34 cellular contexts compared by ENCODE assay signal in the genomic region with DNA sequence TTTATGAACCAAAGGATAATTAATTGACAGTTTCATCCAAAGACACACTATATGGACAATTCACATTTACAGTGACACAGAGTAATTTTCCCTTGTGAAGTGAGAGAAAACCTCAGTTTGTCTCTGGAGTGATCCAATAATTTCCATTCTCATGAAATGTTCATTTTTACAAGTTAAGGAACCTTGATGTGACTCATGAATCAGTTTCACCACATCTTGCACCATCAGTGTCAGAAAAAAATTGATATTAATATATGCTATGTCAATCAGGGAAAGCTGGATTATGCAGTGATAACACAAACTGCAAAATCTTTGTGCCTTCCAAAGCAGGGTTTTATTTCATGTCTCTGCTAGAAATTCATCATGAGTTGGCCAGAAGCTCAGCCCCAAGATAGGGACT.
"Had no signal": no experiment of that assay in that cellular context is flagged by ENCODE, and none has a peak within 500 bp of the region (broad histone marks: within the 10 kb centered on the region; RNA-seq: fewer than 3 reads in every experiment).

No MANE protein-coding gene starts in this region.

- H3K27me3 ChIP-seq: MG63 had no signal

- H3K9me3 ChIP-seq: MG63 had no signal

- H3K36me3 ChIP-seq: MG63 had no signal

- H3K27ac ChIP-seq: KMS-11 had no signal

- H3K9ac ChIP-seq: KMS-11 had no signal

- H3K4me2 ChIP-seq: KMS-11 had no signal

- H3K4me3 ChIP-seq: MG63 had no signal

- DNase-seq: Karpas-422, Kasumi-1, KG1, MG63, MM.1S, MV-4-11, NCI-H1048, NCI-H1092, NCI-H1092 treated with DMSO at 0.1 percent for 48 hours, NCI-H1105, NCI-H1105 treated with DMSO at 0.1 percent for 48 hours, NCI-H1417, NCI-H1417 treated with DMSO at 0.1 percent for 48 hours, NCI-H1436, NCI-H1436 treated with DMSO at 0.1 percent for 48 hours, NCI-H146, NCI-H1694, NCI-H1694 treated with DMSO at 0.1 percent for 48 hours, NCI-H187, NCI-H187 treated with DMSO at 0.1 percent for 48 hours, NCI-H1930, NCI-H2029, NCI-H2029 treated with DMSO at 0.1 percent for 48 hours, NCI-H2081, NCI-H2081 treated with DMSO at 0.1 percent for 48 hours, NCI-H2107, NCI-H2171, NCI-H2171 treated with DMSO at 0.1 percent for 48 hours, NCI-H2227 treated with DMSO at 0.1 percent for 48 hours, NCI-H226, NCI-H345, NCI-H446, NCI-H446 treated with DMSO at 0.1 percent for 48 hours had no signal
